In the genomic region with DNA sequence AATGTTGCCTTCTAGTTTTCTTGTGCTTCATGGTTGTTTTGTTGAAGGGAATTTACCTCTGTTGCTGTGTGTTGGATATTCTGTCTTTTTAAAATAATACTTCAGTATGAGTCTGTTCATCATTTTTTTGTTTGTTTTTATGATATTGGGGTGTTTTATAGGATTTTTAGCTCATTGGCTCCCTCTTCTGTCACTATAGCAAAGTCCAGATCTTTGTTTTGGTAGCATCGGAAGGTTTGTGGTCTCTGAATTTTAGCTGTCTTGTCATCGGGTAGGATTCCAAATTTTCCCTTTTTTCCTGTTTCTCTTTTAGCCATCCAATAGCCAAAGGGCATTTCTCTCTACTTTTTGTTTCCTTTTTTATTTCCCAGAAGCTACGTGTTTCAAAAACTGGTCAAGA, we compare ENCODE assay signal across 10 cellular contexts.
A peak's percentile ranks its signal among the peaks of the same experiment; 100 is the strongest.
DNase-seq lines count a peak whose midpoint lies in the region; ATAC-seq and TF ChIP-seq lines count a peak whose summit lies in the region.
"Had no signal": no experiment of that assay in that cellular context is flagged by ENCODE, and none has a peak within 500 bp of the region (broad histone marks: within the 10 kb centered on the region; RNA-seq: fewer than 3 reads in every experiment).

No MANE protein-coding gene starts in this region.

- DNase-seq in AG09309 (ENCODE audit: low read depth) = no peak
- no peak for DNase-seq in GM13977 (ENCODE audit: low spot score)
- DNase-seq in RWPE1 (ENCODE audit: low spot score) = peak; percentile 8
- peak; percentile 53 for DNase-seq in fibroblast of the aortic adventitia (ENCODE audit: low read depth)
- DNase-seq in medulla oblongata (ENCODE audit: extremely low spot score) = no peak
- no peak for DNase-seq in stimulated activated naive CD4-positive, alpha-beta T cell (lab: John Stamatoyannopoulos, UW)
- DNase-seq: NCI-H187 treated with DMSO at 0.1 percent for 48 hours had no signal

- H3K4me3 ChIP-seq in AG09309 (ENCODE audit: control insufficient read depth, low read depth, low read length) = no peak overlapping the region
- no peak overlapping the region for H3K4me3 ChIP-seq in fibroblast of the aortic adventitia (ENCODE audit: low read depth, low read length)

- CTCF ChIA-PET in RWPE1 (lab: Yijun Ruan, JAX) = no interaction called here

- ATAC-seq in GM18498 (IDR thresholded peaks at IDR 0.05; ENCODE audit: unreplicated experiment) (no peak), HG02973 (IDR thresholded peaks at IDR 0.05; ENCODE audit: unreplicated experiment) (no peak)
- ATAC-seq: activated CD4-positive, CD25-positive, alpha-beta regulatory T cell treated with anti-CD3 and anti-CD28 coated beads, Interleukin-2, amount 50 U/mL, for 24 hours had no signal

- in situ Hi-C loops in GM13977 (cut with MboI; ENCODE audit: low pct_unique_long_range_greater_than_20kb, low sequenced_read_pairs, unreplicated experiment) = no loop called here

- TF ChIP-seq CTCF in AG09309 (IDR thresholded peaks at IDR 0.05; ENCODE audit: control insufficient read depth, insufficient read depth, low read depth, low read length, missing control alignments) (peak; percentile 44), GM13977 (IDR thresholded peaks at IDR 0.05; ENCODE audit: extremely low read depth, insufficient read depth, missing control alignments) (peak; percentile 53), RWPE1 (conservative IDR thresholded peaks at IDR 0.05; ENCODE audit: low read depth) (peak; percentile 40), fibroblast of the aortic adventitia (IDR thresholded peaks at IDR 0.05; ENCODE audit: insufficient read depth, low read length) (peak; percentile 55)

- POLR2A ChIA-PET in RWPE1 (lab: Yijun Ruan, JAX; ENCODE audit: low non-redundant PET) = no interaction called here

- H3K27ac ChIP-seq in RWPE1 = no peak overlapping the region

Comparison
In these comparisons a context has a peak if more than half of its experiments do, and no peak if none do; other contexts are left out.
1. DNase-seq: peak in RWPE1 (single experiment) and fibroblast of the aortic adventitia (single experiment); none in AG09309 (single experiment), GM13977 (single experiment), medulla oblongata (single experiment) and stimulated activated naive CD4-positive, alpha-beta T cell (0 of 6).
2. Peak in every context shown above with its lines, with median percentiles within 50 percentile points of each other: CTCF ChIP-seq.